ENCODE assay signal across 1 cellular context in the genomic region with DNA sequence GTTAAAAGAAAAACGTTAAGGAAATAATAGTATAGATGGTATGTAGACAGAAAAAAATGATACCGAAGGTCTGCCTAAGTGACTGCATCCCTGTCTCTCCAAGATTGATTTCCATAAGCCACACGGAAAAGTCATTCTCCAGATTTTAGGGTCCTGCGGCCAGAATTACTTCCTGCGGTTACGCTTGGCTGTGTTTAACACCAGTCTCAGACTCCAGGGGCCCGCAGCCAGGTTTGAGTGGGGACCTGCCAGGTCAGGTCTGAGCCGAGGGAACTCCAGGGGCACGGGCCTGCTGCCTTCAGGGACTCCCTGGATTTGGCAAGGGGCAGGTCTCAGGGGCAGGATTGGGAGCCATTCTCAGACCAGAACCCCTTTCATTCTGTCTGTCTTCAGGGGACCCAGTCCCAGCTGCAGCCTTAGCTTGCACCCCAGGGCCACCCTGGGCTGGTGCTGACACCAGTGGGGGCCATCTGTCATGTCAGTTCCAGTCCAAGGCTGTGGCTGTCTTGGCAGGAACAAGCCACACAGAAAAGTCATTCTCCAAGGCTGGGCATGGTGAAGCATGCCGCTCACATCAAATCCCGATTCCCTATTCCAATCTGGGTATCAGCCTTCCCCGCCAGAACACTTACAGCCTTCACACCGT.
TF ChIP-seq lines count a peak whose summit lies in the region.

No MANE protein-coding gene starts in this region.

TF ChIP-seq in GM12878, 131 proteins besides CTCF, POLR2A, EP300 and RAD21:
- TF ChIP-seq, protein P1, sequence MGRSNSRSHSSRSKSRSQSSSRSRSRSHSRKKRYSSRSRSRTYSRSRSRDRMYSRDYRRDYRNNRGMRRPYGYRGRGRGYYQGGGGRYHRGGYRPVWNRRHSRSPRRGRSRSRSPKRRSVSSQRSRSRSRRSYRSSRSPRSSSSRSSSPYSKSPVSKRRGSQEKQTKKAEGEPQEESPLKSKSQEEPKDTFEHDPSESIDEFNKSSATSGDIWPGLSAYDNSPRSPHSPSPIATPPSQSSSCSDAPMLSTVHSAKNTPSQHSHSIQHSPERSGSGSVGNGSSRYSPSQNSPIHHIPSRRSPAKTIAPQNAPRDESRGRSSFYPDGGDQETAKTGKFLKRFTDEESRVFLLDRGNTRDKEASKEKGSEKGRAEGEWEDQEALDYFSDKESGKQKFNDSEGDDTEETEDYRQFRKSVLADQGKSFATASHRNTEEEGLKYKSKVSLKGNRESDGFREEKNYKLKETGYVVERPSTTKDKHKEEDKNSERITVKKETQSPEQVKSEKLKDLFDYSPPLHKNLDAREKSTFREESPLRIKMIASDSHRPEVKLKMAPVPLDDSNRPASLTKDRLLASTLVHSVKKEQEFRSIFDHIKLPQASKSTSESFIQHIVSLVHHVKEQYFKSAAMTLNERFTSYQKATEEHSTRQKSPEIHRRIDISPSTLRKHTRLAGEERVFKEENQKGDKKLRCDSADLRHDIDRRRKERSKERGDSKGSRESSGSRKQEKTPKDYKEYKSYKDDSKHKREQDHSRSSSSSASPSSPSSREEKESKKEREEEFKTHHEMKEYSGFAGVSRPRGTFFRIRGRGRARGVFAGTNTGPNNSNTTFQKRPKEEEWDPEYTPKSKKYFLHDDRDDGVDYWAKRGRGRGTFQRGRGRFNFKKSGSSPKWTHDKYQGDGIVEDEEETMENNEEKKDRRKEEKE (IDR thresholded peaks at IDR 0.05): no peak
- TF ChIP-seq, protein P2, sequence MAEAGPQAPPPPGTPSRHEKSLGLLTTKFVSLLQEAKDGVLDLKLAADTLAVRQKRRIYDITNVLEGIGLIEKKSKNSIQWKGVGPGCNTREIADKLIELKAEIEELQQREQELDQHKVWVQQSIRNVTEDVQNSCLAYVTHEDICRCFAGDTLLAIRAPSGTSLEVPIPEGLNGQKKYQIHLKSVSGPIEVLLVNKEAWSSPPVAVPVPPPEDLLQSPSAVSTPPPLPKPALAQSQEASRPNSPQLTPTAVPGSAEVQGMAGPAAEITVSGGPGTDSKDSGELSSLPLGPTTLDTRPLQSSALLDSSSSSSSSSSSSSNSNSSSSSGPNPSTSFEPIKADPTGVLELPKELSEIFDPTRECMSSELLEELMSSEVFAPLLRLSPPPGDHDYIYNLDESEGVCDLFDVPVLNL (IDR thresholded peaks at IDR 0.05; ENCODE audit: low read depth, low read length): no peak
